In genomic region chr22:39598017-39598965, GRCh38 we compare ENCODE assay signal across 8 cellular contexts. TPM values are rescaled to one million over a fixed set of nuclear protein-coding genes. Genes with fewer than 3 reads are reported as not detected.
DNase-seq lines count a peak whose midpoint lies in the region; ATAC-seq and TF ChIP-seq lines count a peak whose summit lies in the region.

No MANE protein-coding gene starts in this region.

- H3K9me3 ChIP-seq in PC-3 (ENCODE audit: low read length) (no peaks in the 10 kb centered on the region), lower lobe of right lung (no peaks in the 10 kb centered on the region)

- H3K4me3 Mint-ChIP-seq in activated naive CD4-positive, alpha-beta T cell treated with anti-CD3 and anti-CD28 coated beads, Interleukin-2, amount 10 ng/mL, durations not matched to agents 7 days and 5 days = peak overlapping the region; percentile 18

- H3K27me3 ChIP-seq in PC-3 (ENCODE audit: low read length) = no peaks in the 10 kb centered on the region
- H3K27me3 ChIP-seq in lower lobe of right lung (ENCODE audit: low read depth) = peaks cover 54% of the 10 kb centered on the region

- no peak overlapping the region for H2AFZ ChIP-seq in PC-3 (ENCODE audit: low read length)

- peaks cover 43% of the 10 kb centered on the region for H3K27me3 Mint-ChIP-seq in activated naive CD4-positive, alpha-beta T cell treated with anti-CD3 and anti-CD28 coated beads, Interleukin-2, amount 10 ng/mL, durations not matched to agents 7 days and 5 days

- no peaks in the 10 kb centered on the region for H3K79me2 ChIP-seq in PC-3 (ENCODE audit: low read length)

- no peaks in the 10 kb centered on the region for H3K36me3 ChIP-seq in PC-3 (ENCODE audit: low read depth, low read length)
- H3K36me3 ChIP-seq in lower lobe of right lung = no peaks in the 10 kb centered on the region

- H3K27ac ChIP-seq in PC-3 (ENCODE audit: low read length) (no peak overlapping the region), lower lobe of right lung (no peak overlapping the region)

- ATAC-seq in PC-3 (peak; percentile 74), lower lobe of right lung (peak; percentile 77 to 81), GM18861 (IDR thresholded peaks at IDR 0.05; ENCODE audit: unreplicated experiment) (no peak)
- peak; percentile 64 for ATAC-seq in stimulated activated naive CD8-positive, alpha-beta T cell treated with anti-CD3 and anti-CD28 coated beads, Interleukin-15, Interleukin-2, amounts not matched to agents 100 U/mL and 50 U/mL, for 24 hours

- H3K9me3 Mint-ChIP-seq in activated naive CD4-positive, alpha-beta T cell treated with anti-CD3 and anti-CD28 coated beads, Interleukin-2, amount 10 ng/mL, durations not matched to agents 7 days and 5 days = peaks cover 14% of the 10 kb centered on the region

- no peak overlapping the region for H3K4me2 ChIP-seq in PC-3 (ENCODE audit: low read length)

- TF ChIP-seq CTCF in PC-3 (conservative IDR thresholded peaks at IDR 0.05; ENCODE audit: low read depth, low read length) (no peak), lower lobe of right lung (IDR thresholded peaks at IDR 0.05) (no peak)

- CTCF ChIA-PET in PC-3 (lab: Charles Lee) = no interaction called here
- CTCF ChIA-PET in activated naive CD4-positive, alpha-beta T cell treated with anti-CD3 and anti-CD28 coated beads, Interleukin-2, amount 10 ng/mL, durations not matched to agents 7 days and 5 days (lab: Charles Lee) = no interaction called here

- no peak overlapping the region for H3K27ac Mint-ChIP-seq in activated naive CD4-positive, alpha-beta T cell treated with anti-CD3 and anti-CD28 coated beads, Interleukin-2, amount 10 ng/mL, durations not matched to agents 7 days and 5 days

- in situ Hi-C loops in Caki2 (cut with HindIII; ENCODE audit: low pct_unique_long_range_greater_than_20kb, low sequenced_read_pairs) = no loop called here

- H3K4me1 Mint-ChIP-seq in activated naive CD4-positive, alpha-beta T cell treated with anti-CD3 and anti-CD28 coated beads, Interleukin-2, amount 10 ng/mL, durations not matched to agents 7 days and 5 days = peaks cover 37% of the 10 kb centered on the region

- no peaks in the 10 kb centered on the region for H3K9me2 ChIP-seq in PC-3 (replicated peaks; ENCODE audit: low read length)

- no peaks in the 10 kb centered on the region for H4K20me1 ChIP-seq in PC-3 (ENCODE audit: low read length)

- H3K4me3 ChIP-seq in PC-3 (ENCODE audit: low read length) (no peak overlapping the region), lower lobe of right lung (no peak overlapping the region)

- POLR2A ChIA-PET in PC-3 (lab: Charles Lee; ENCODE audit: unreplicated experiment) = no interaction called here

- BruUV-seq in PC-3 (replicated peaks; lab: Mats Ljungman, UMichigan) = no TSS peak

- DNase-seq in Caki2 (ENCODE audit: low read depth) (peak; percentile 26), PC-3 (peak; percentile 39), lower lobe of right lung (peak; percentile 70), foreskin melanocyte (no peak), mesenteric fat pad (ENCODE audit: low spot score) (no peak)
- peak; percentile 84 for DNase-seq in activated naive CD4-positive, alpha-beta T cell treated with anti-CD3 and anti-CD28 coated beads, Interleukin-2, amount 10 ng/mL, durations not matched to agents 7 days and 5 days
- DNase-seq in stimulated activated naive CD8-positive, alpha-beta T cell treated with anti-CD3 and anti-CD28 coated beads, Interleukin-15, Interleukin-2, amounts not matched to agents 100 U/mL and 50 U/mL, for 24 hours = peak; percentile 86

- intact Hi-C loops in PC-3 (cut with micrococcal nuclease) = no loop called here
- intact Hi-C loops in lower lobe of right lung (cut with DNase I) = no loop called here

- H3K36me3 Mint-ChIP-seq in activated naive CD4-positive, alpha-beta T cell treated with anti-CD3 and anti-CD28 coated beads, Interleukin-2, amount 10 ng/mL, durations not matched to agents 7 days and 5 days = peaks cover 15% of the 10 kb centered on the region

- 0 out of 2 replicates have a peak, but pooled peaks cover under 1% of the 10 kb centered on the region for H3K4me1 ChIP-seq in PC-3 (ENCODE audit: insufficient read depth, low read length)
- no peaks in the 10 kb centered on the region for H3K4me1 ChIP-seq in lower lobe of right lung

- H3F3A ChIP-seq in PC-3 (ENCODE audit: low read length, unreplicated experiment) = no peaks in the 10 kb centered on the region

- H3K9ac ChIP-seq in PC-3 (ENCODE audit: low read length) = no peak overlapping the region

RNA-seq across cellular contexts. Expression of gene CACNA1I, which starts 27.7 kb away (rescaled TPM):
- total RNA-seq in Caki2 (2014; rRNA removed; shearing (Covaris generic); ENCODE audit: low replicate concordance) = not detected in 2 replicates
- 0.06 TPM in 1 of 2 replicates, not detected in the other for total RNA-seq in PC-3 (2014; rRNA removed)
- 0.21 TPM for total RNA-seq in lower lobe of right lung
- total RNA-seq in mesenteric fat pad = 0.10 TPM

Comparison
In these comparisons a context has a peak if more than half of its experiments do, and no peak if none do; other contexts are left out.
1. DNase-seq: peak in Caki2 (single experiment), PC-3 (single experiment), activated naive CD4-positive, alpha-beta T cell treated with anti-CD3 and anti-CD28 coated beads, Interleukin-2, amount 10 ng/mL, durations not matched to agents 7 days and 5 days (single experiment), lower lobe of right lung (single experiment) and stimulated activated naive CD8-positive, alpha-beta T cell treated with anti-CD3 and anti-CD28 coated beads, Interleukin-15, Interleukin-2, amounts not matched to agents 100 U/mL and 50 U/mL, for 24 hours (single experiment); none in foreskin melanocyte (single experiment) and mesenteric fat pad (single experiment).